In the genomic region with DNA sequence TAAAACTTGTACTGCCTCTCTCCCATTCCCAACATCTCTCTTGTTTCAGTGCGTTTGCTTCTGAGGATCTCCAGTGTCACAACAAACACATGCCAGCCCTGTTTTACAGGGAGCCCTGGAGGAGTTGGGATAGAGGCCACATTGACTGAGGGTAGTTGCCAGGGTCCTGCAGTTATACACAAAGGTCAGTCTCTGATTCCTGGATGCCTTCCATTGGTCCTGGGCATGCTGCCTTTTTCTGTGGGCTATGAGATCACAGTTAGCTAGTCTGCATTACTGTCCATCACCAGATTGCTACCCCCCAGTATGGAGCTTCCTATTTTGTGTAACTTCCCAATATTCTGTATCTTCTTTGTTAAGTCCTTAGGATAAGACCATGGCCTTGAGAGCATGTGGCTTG, we compare ENCODE assay signal across 12 cellular contexts.
"Had no signal": no experiment of that assay in that cellular context is flagged by ENCODE, and none has a peak within 500 bp of the region (broad histone marks: within the 10 kb centered on the region; RNA-seq: fewer than 3 reads in every experiment).

No MANE protein-coding gene starts in this region.

- H3K9me3 ChIP-seq: lower lobe of right lung, upper lobe of left lung had no signal

- H3K27me3 ChIP-seq: brain microvascular endothelial cell, hepatocyte, upper lobe of left lung had no signal

- DNase-seq: activated CD4-positive, alpha-beta T cell treated with anti-CD3 and anti-CD28 coated beads for 48 hours; activated naive CD4-positive, alpha-beta T cell treated with Interleukin-2 at 50 U/mL for 16 hours; brain microvascular endothelial cell; foreskin melanocyte; lower lobe of right lung; naive thymus-derived CD4-positive, alpha-beta T cell; stimulated activated CD4-positive, alpha-beta T cell treated with anti-CD3 and anti-CD28 coated beads, Interleukin-12 subunit alpha, Interleukin-12 subunit beta, amount 100 ng/mL, for 4 hours; stimulated activated naive CD4-positive, alpha-beta T cell treated with Interleukin-2 at 50 U/mL for 16 hours; T1000; upper lobe of left lung had no signal

- H3K4me3 ChIP-seq: hepatocyte, lower lobe of right lung, upper lobe of left lung had no signal

- ATAC-seq: lower lobe of right lung; naive thymus-derived CD4-positive, alpha-beta T cell; sciatic nerve had no signal

- H3K27ac ChIP-seq: brain microvascular endothelial cell, hepatocyte, lower lobe of right lung, upper lobe of left lung had no signal
